In genomic region chr12:99759467-99759866, GRCh38 we compare ENCODE assay signal across 20 cellular contexts.
"Had no signal": no experiment of that assay in that cellular context is flagged by ENCODE, and none has a peak within 500 bp of the region (broad histone marks: within the 10 kb centered on the region; RNA-seq: fewer than 3 reads in every experiment).

No MANE protein-coding gene starts in this region.

- H3K4me1 Mint-ChIP-seq: immature natural killer cell, naive B cell, nephron had no signal

- H3K27me3 ChIP-seq: esophagus muscularis mucosa, gastrocnemius medialis, neutrophil had no signal

- DNase-seq: effector memory CD8-positive, alpha-beta T cell; gastrocnemius medialis; immature natural killer cell; kidney; left cardiac atrium; left ventricle myocardium superior; mesendoderm; naive B cell; posterior cingulate gyrus; right cardiac atrium; stimulated activated CD4-positive, alpha-beta T cell treated with anti-CD3 and anti-CD28 coated beads, Interleukin-2, amount 100 ng/mL, for 48 hours; stimulated activated naive CD4-positive, alpha-beta T cell treated with Interleukin-2 at 50 U/mL for 16 hours; trophoblast cell had no signal

- FAIRE-seq: colon, kidney had no signal

- H3K4me3 Mint-ChIP-seq: dendritic cell treated with granulocyte-macrophage colony-stimulating factor and Interleukin-4, amounts not matched to agents 40 ng/mL and 50 ng/mL, for 4 days; effector memory CD8-positive, alpha-beta T cell; immature natural killer cell; naive B cell; nephron had no signal

- H3K9me3 Mint-ChIP-seq: dendritic cell treated with granulocyte-macrophage colony-stimulating factor and Interleukin-4, amounts not matched to agents 40 ng/mL and 50 ng/mL, for 4 days had no signal

- H3K36me3 Mint-ChIP-seq: immature natural killer cell, naive B cell had no signal

- H3K4me3 ChIP-seq: esophagus muscularis mucosa, gastrocnemius medialis, smooth muscle cell had no signal

- H3K36me3 ChIP-seq: esophagus muscularis mucosa, gastrocnemius medialis, neutrophil had no signal

- H3K27me3 Mint-ChIP-seq: dendritic cell treated with granulocyte-macrophage colony-stimulating factor and Interleukin-4, amounts not matched to agents 40 ng/mL and 50 ng/mL, for 4 days; effector memory CD8-positive, alpha-beta T cell; naive B cell had no signal

- H3K27ac Mint-ChIP-seq: dendritic cell treated with granulocyte-macrophage colony-stimulating factor and Interleukin-4, amounts not matched to agents 40 ng/mL and 50 ng/mL, for 4 days; effector memory CD8-positive, alpha-beta T cell; immature natural killer cell; naive B cell; nephron had no signal

- ATAC-seq: effector memory CD8-positive, alpha-beta T cell; gastrocnemius medialis; left cardiac atrium; left ventricle myocardium superior; right cardiac atrium had no signal

- H3K9me3 ChIP-seq: esophagus muscularis mucosa, gastrocnemius medialis, neutrophil had no signal

- H3K4me1 ChIP-seq: gastrocnemius medialis had no signal

- H3K27ac ChIP-seq: epithelial cell of prostate, esophagus muscularis mucosa, gastrocnemius medialis, neutrophil had no signal
